Comparison of ENCODE assay signal across 8 cellular contexts in the genomic region with DNA sequence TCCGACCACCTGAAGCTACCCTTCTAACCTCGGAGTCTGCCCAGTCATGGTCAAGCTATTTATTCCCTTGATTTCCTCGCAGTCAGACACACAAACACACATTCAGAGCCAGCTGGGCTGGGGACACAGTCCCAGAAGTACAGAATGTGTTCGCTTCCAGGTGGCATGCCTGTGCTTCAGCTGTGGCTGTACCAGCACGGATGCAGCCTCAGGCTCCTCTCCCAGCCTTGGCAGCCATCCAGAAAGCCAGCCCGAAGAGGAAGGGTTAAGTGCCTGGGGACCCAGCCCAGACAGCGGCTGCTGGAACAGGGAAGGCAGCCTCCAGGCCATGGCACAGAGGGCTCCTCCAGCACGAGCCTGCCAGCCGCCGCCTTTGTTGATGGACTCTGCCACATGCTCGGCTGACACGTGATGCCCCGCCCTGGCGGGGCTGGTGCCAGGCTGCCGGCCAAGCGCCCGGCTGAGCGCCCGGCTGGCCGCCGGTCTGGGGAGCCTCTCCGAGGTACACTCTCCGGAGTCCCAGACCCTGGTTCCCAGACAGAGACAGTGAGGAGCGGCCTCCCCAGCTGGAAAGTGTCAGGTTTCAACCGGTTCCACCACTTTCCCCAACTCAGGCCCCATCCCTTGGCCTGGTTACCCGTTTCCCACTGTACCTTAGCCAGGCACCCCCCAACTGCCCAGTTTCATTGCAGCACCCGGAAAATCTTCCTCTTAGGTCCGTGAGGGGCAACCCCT.
DNase-seq lines count a peak whose midpoint lies in the region; ATAC-seq lines count a peak whose summit lies in the region.

No MANE protein-coding gene starts in this region.

- H3K9me3 Mint-ChIP-seq in activated naive CD4-positive, alpha-beta T cell treated with anti-CD3 and anti-CD28 coated beads, Interleukin-2, amount 10 ng/mL, durations not matched to agents 7 days and 5 days: no peaks in the 10 kb centered on the region

- no peaks in the 10 kb centered on the region for H3K9me3 ChIP-seq in muscle layer of duodenum (ENCODE audit: control insufficient read depth in 1 of 2, low read length in 2 of 2)

- CTCF ChIA-PET in activated naive CD4-positive, alpha-beta T cell treated with anti-CD3 and anti-CD28 coated beads, Interleukin-2, amount 10 ng/mL, durations not matched to agents 7 days and 5 days (lab: Charles Lee): interaction anchor here (1.1 to 8.9 kb wide), 9 partner anchors 7 to 64 kb away, joined by 3 to 255 read pairs (median 20); partner anchors contain the start of gene SRP14

- peaks cover 0 to 5% of the 10 kb centered on the region in 2 donors for H3K36me3 ChIP-seq in muscle layer of duodenum (ENCODE audit: control insufficient read depth in 1 of 2, insufficient read depth in 2 of 2, low read length in 2 of 2)

- H3K4me1 Mint-ChIP-seq in activated naive CD4-positive, alpha-beta T cell treated with anti-CD3 and anti-CD28 coated beads, Interleukin-2, amount 10 ng/mL, durations not matched to agents 7 days and 5 days: peaks cover 87% of the 10 kb centered on the region

- H3K27ac ChIP-seq in muscle layer of duodenum (ENCODE audit: low read length): peak overlapping the region; percentile 81

- peaks cover 39% of the 10 kb centered on the region for H3K36me3 Mint-ChIP-seq in activated naive CD4-positive, alpha-beta T cell treated with anti-CD3 and anti-CD28 coated beads, Interleukin-2, amount 10 ng/mL, durations not matched to agents 7 days and 5 days

- no peak overlapping the region for H3K4me3 Mint-ChIP-seq in activated naive CD4-positive, alpha-beta T cell treated with anti-CD3 and anti-CD28 coated beads, Interleukin-2, amount 10 ng/mL, durations not matched to agents 7 days and 5 days

- H3K4me1 ChIP-seq in muscle layer of duodenum (ENCODE audit: control insufficient read depth in 1 of 2, insufficient read depth in 2 of 2, low read length in 2 of 2): peaks cover 63 to 98% of the 10 kb centered on the region in 2 donors

- no peaks in the 10 kb centered on the region for H3K27me3 ChIP-seq in muscle layer of duodenum (ENCODE audit: low read depth, low read length)

- no peak overlapping the region for H3K4me3 ChIP-seq in muscle layer of duodenum (ENCODE audit: low read depth in 1 of 2, low read length in 2 of 2)

- ATAC-seq in GM21825 (IDR thresholded peaks at IDR 0.05; ENCODE audit: unreplicated experiment): no peak

- H3K27ac Mint-ChIP-seq in activated naive CD4-positive, alpha-beta T cell treated with anti-CD3 and anti-CD28 coated beads, Interleukin-2, amount 10 ng/mL, durations not matched to agents 7 days and 5 days: no peak overlapping the region

- DNase-seq in activated naive CD4-positive, alpha-beta T cell treated with anti-CD3 and anti-CD28 coated beads, Interleukin-2, amount 10 ng/mL, durations not matched to agents 7 days and 5 days: peak; percentile 20
- DNase-seq in activated naive CD4-positive, alpha-beta T cell treated with Interleukin-2 at 50 U/mL for 16 hours: no peak
- peak; percentile 92 to 95 for DNase-seq in SHP77 (lab: John Stamatoyannopoulos, UW)
- DNase-seq in fibroblast of peridontal ligament (ENCODE audit: extremely low read depth): peak; percentile 61
- no peak for DNase-seq in DMS114 treated with DMSO at 0.1 percent for 48 hours (lab: John Stamatoyannopoulos, UW; ENCODE audit: unreplicated experiment)
- DNase-seq in activated T-cell treated with anti-CD3 and anti-CD28 coated beads for 4 hours: no peak

- peaks cover 21% of the 10 kb centered on the region for H3K27me3 Mint-ChIP-seq in activated naive CD4-positive, alpha-beta T cell treated with anti-CD3 and anti-CD28 coated beads, Interleukin-2, amount 10 ng/mL, durations not matched to agents 7 days and 5 days

Comparison
In these comparisons a context has a peak if more than half of its experiments do, and no peak if none do; other contexts are left out.
1. DNase-seq: peak in activated naive CD4-positive, alpha-beta T cell treated with anti-CD3 and anti-CD28 coated beads, Interleukin-2, amount 10 ng/mL, durations not matched to agents 7 days and 5 days (single experiment), SHP77 (2 of 2) and fibroblast of peridontal ligament (single experiment); none in activated naive CD4-positive, alpha-beta T cell treated with Interleukin-2 at 50 U/mL for 16 hours (single experiment), DMS114 treated with DMSO at 0.1 percent for 48 hours (single experiment) and activated T-cell treated with anti-CD3 and anti-CD28 coated beads for 4 hours (single experiment).